ENCODE assay signal across 8 cellular contexts in the genomic region with DNA sequence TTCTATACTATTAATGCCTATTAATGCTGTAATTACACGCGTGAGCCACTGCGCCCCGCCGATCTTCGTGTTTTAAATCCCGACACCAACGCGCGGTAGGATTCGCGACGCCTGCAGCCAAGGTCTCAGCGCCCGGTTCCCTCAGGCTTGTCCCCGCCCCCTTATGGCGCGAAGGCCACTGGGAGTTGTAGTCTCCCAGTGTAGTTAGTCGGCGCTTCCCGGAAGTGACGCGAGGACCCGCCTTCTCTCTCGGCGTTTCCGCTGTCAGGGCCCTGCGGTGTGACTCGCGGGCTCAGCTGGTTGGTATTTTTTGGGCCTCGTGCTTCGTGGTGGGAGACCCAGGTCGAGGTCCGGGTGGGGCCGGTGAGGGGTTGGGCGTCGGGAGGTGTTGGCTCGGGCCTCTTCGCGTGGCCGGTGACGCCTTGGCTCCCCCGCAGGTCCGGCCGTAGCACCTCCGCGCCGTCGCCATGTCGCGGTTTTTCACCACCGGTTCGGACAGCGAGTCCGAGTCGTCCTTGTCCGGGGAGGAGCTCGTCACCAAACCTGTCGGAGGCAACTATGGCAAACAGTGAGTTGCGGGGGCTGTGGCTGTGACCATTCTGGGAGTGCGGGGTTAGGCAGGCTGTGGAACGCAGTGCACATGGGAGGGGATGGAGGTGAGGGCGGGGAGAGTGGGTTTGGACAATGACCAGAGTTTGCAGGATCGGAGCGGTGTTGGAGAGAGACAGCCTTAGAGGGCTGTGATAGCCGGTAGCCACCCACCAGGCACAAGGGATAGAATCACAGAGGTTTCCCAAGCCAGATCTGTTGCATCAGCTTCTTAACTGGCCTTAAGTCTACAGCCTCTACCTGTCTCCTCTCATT. TPM values are rescaled to one million over a fixed set of nuclear protein-coding genes. Genes with fewer than 3 reads are reported as not detected.
A peak's percentile ranks its signal among the peaks of the same experiment; 100 is the strongest.
DNase-seq lines count a peak whose midpoint lies in the region; ATAC-seq, FAIRE-seq and TF ChIP-seq lines count a peak whose summit lies in the region.
"Not testable (repeated sequence)": the region's sequence is repeated elsewhere in the genome, so short reads cannot be mapped to it uniquely, and the experiment has no call there.

EIF3C (plus strand) TSS at position 245 of the 864 bp plus-strand sequence; CDS start at position 468, 223 bp downstream.

- not testable (repeated sequence) for H3K4me3 Mint-ChIP-seq in astrocyte (ENCODE audit: unreplicated experiment); glutamatergic neuron (ENCODE audit: unreplicated experiment); natural killer cell

- not testable (repeated sequence) for H3K36me3 ChIP-seq in PC-9 (ENCODE audit: low read depth); astrocyte (ENCODE audit: insufficient read depth, low read length); transverse colon

- not testable (repeated sequence) for H3K9me2 ChIP-seq in PC-9 (ENCODE audit: insufficient read depth)

- H4K20me1 ChIP-seq in PC-9 (ENCODE audit: insufficient read depth); astrocyte (ENCODE audit: insufficient read depth, low read length): not testable (repeated sequence)

- DNase-seq in PC-9; astrocyte (ENCODE audit: low read depth); glutamatergic neuron; natural killer cell; transverse colon: not testable (repeated sequence)

- not testable (repeated sequence) for H3K27me3 Mint-ChIP-seq in astrocyte (ENCODE audit: low read depth, unreplicated experiment); glutamatergic neuron (ENCODE audit: unreplicated experiment); natural killer cell (ENCODE audit: low read depth in 2 of 2)

- peak within 1 kb of the TSS; percentile 26 for H3K4me3 ChIP-seq in GM12875 (ENCODE audit: low read depth, low read length)
- H3K4me3 ChIP-seq in PC-9; astrocyte (ENCODE audit: insufficient read depth, low read depth, low read length); transverse colon: not testable (repeated sequence)

- TF ChIP-seq POLR2A in transverse colon (IDR thresholded peaks at IDR 0.05) = not testable (repeated sequence)

- no CpG with 5 or more reads among the region's 66 CpGs for WGBS in transverse colon (ENCODE audit: low coverage in 1 of 2), 2 donors

- H3K27ac ChIP-seq in PC-9; astrocyte (ENCODE audit: low read depth, low read length); transverse colon: not testable (repeated sequence)

- not testable (repeated sequence) for H3K4me1 Mint-ChIP-seq in astrocyte (ENCODE audit: low read depth, unreplicated experiment); glutamatergic neuron (ENCODE audit: low read depth, unreplicated experiment); natural killer cell

- not testable (repeated sequence) for H3K4me1 ChIP-seq in PC-9 (replicated peaks; ENCODE audit: insufficient read depth); astrocyte (ENCODE audit: insufficient read depth, low read length); transverse colon

- TF ChIP-seq CTCF in GM12875 (IDR thresholded peaks at IDR 0.05; ENCODE audit: borderline replicate concordance, insufficient read depth, low read depth, low read length); PC-9 (conservative IDR thresholded peaks at IDR 0.05); astrocyte (IDR thresholded peaks at IDR 0.05; ENCODE audit: insufficient read depth, low read depth, low read length); glutamatergic neuron (IDR thresholded peaks at IDR 0.05; ENCODE audit: partially characterized antibody, unreplicated experiment); natural killer cell (IDR thresholded peaks at IDR 0.05); transverse colon (IDR thresholded peaks at IDR 0.05): not testable (repeated sequence)

- H3K27me3 ChIP-seq in PC-9 (ENCODE audit: insufficient read depth, low read depth); astrocyte (ENCODE audit: insufficient read depth, low read length); transverse colon: not testable (repeated sequence)

- in situ Hi-C loops in transverse colon (cut with MboI; ENCODE audit: low pct_ligation_motif_present in 1 of 4, low pct_unique_long_range_greater_than_20kb in 1 of 4, low sequenced_read_pairs in 3 of 4) = not testable (repeated sequence)

- not testable (repeated sequence) for TF ChIP-seq EP300 in transverse colon (IDR thresholded peaks at IDR 0.05; ENCODE audit: low read depth)

- BruUV-seq in PC-9 (replicated peaks; lab: Mats Ljungman, UMichigan) = not testable (repeated sequence)

- H3K27ac Mint-ChIP-seq in astrocyte (ENCODE audit: unreplicated experiment); glutamatergic neuron (ENCODE audit: unreplicated experiment); natural killer cell: not testable (repeated sequence)

- ATAC-seq in GM21515 (IDR thresholded peaks at IDR 0.05; ENCODE audit: unreplicated experiment) = peak; percentile 97
- ATAC-seq in HG03066 (IDR thresholded peaks at IDR 0.05; ENCODE audit: low read depth, unreplicated experiment) = peak; percentile 98
- ATAC-seq in natural killer cell = peak; percentile 99

- not testable (repeated sequence) for H3F3A ChIP-seq in PC-9 (ENCODE audit: insufficient read depth, low read depth)

- H3K36me3 Mint-ChIP-seq in astrocyte (ENCODE audit: low read depth, unreplicated experiment); glutamatergic neuron (ENCODE audit: unreplicated experiment); natural killer cell: not testable (repeated sequence)

- H3K9ac ChIP-seq in astrocyte (ENCODE audit: low read length) = not testable (repeated sequence)

- not testable (repeated sequence) for FAIRE-seq in astrocyte (lab: Jason Lieb, UNC)

- not testable (repeated sequence) for H3K9me3 ChIP-seq in PC-9 (ENCODE audit: insufficient read depth, low read depth); astrocyte (ENCODE audit: insufficient read depth, low read depth, low read length); transverse colon

- POLR2A ChIA-PET in PC-9 (lab: Charles Lee; ENCODE audit: unreplicated experiment) = not testable (repeated sequence)

- not testable (repeated sequence) for H3K79me2 ChIP-seq in PC-9 (ENCODE audit: low read depth); astrocyte (ENCODE audit: insufficient read depth, low read length)

- H3K4me2 ChIP-seq in PC-9; astrocyte (ENCODE audit: low read length): not testable (repeated sequence)

- not testable (repeated sequence) for H3K9me3 Mint-ChIP-seq in astrocyte (ENCODE audit: unreplicated experiment); glutamatergic neuron (ENCODE audit: unreplicated experiment); natural killer cell

- CTCF ChIA-PET in PC-9 (lab: Charles Lee) = not testable (repeated sequence)

- intact Hi-C loops in PC-9 (cut with micrococcal nuclease; ENCODE audit: unreplicated experiment); natural killer cell (cut with micrococcal nuclease); transverse colon (cut with DNase I; ENCODE audit: low total_unique reads): not testable (repeated sequence)

- H2AFZ ChIP-seq in PC-9; astrocyte (ENCODE audit: low read depth, low read length): not testable (repeated sequence)

RNA-seq across cellular contexts. Expression of gene EIF3C, which starts in this region (rescaled TPM):
- total RNA-seq in PC-9 (2021) (728 and 782 TPM in 2 replicates), astrocyte (880 and 953 TPM in 2 replicates), glutamatergic neuron (ENCODE audit: unreplicated experiment) (832 TPM), natural killer cell (100 to 1,000 TPM; 231 to 288 (median 244) TPM), transverse colon (100 to 1,000 TPM; 161 to 301 (median 198) TPM)
